In the genomic region with DNA sequence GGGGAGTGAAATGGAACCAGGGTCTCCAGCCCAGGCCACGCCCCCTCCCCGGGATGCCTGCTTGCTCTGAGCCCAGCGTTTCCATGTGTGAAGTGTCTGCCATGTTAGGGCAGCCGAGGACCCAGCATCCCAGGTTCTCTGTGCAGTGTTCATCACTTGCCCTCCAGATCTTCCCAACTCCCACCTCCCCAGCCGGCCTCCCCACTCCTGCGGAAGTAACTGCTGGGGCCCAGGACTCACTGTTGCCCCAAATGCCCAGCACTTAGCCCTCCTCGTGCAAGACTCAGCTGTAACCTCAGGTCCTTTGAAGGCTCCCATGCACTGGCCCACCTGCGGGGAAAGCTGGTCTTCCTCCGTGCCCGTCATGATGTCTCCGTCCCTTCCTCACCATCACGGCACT, we compare ENCODE assay signal across 15 cellular contexts. TPM values are rescaled to one million over a fixed set of nuclear protein-coding genes. Genes with fewer than 3 reads are reported as not detected.
DNase-seq lines count a peak whose midpoint lies in the region; ATAC-seq and TF ChIP-seq lines count a peak whose summit lies in the region.
"Had no signal": no experiment of that assay in that cellular context is flagged by ENCODE, and none has a peak within 500 bp of the region (broad histone marks: within the 10 kb centered on the region; RNA-seq: fewer than 3 reads in every experiment).

No MANE protein-coding gene starts in this region.

- H3K4me1 ChIP-seq in testis: no peaks in the 10 kb centered on the region
- H3K4me1 ChIP-seq: HAP-1 had no signal

- no peaks in the 10 kb centered on the region for H3K27me3 ChIP-seq in testis

- H3K27ac Mint-ChIP-seq in activated CD8-positive, alpha-beta memory T cell treated with anti-CD3 and anti-CD28 coated beads, Interleukin-2, amount 10 ng/mL, durations not matched to agents 7 days and 5 days: no peak overlapping the region
- H3K27ac Mint-ChIP-seq: CD8-positive, alpha-beta T cell had no signal

- ATAC-seq in activated CD8-positive, alpha-beta memory T cell treated with anti-CD3 and anti-CD28 coated beads, Interleukin-2, amount 10 ng/mL, durations not matched to agents 7 days and 5 days: no peak
- ATAC-seq: CD8-positive, alpha-beta T cell had no signal

- 92% methylated on average over 12 of the region's 12 CpGs for WGBS in testis, 2 donors

- H3K27ac ChIP-seq in testis: no peak overlapping the region
- H3K27ac ChIP-seq: 22Rv1 had no signal

- CTCF ChIA-PET in activated CD8-positive, alpha-beta memory T cell treated with anti-CD3 and anti-CD28 coated beads, Interleukin-2, amount 10 ng/mL, durations not matched to agents 7 days and 5 days (lab: Charles Lee): no interaction called here

- no peak overlapping the region for H3K4me3 Mint-ChIP-seq in activated CD8-positive, alpha-beta memory T cell treated with anti-CD3 and anti-CD28 coated beads, Interleukin-2, amount 10 ng/mL, durations not matched to agents 7 days and 5 days
- H3K4me3 Mint-ChIP-seq: CD14-positive monocyte; CD8-positive, alpha-beta T cell had no signal

- no peaks in the 10 kb centered on the region for H3K36me3 ChIP-seq in testis (ENCODE audit: low read depth, missing control alignments)
- H3K36me3 ChIP-seq: HAP-1 had no signal

- H3K9me3 Mint-ChIP-seq in activated CD8-positive, alpha-beta memory T cell treated with anti-CD3 and anti-CD28 coated beads, Interleukin-2, amount 10 ng/mL, durations not matched to agents 7 days and 5 days (ENCODE audit: low read depth): no peaks in the 10 kb centered on the region
- H3K9me3 Mint-ChIP-seq: CD8-positive, alpha-beta T cell had no signal

- H3K9me3 ChIP-seq in iPS-18c (ENCODE audit: control insufficient read depth, insufficient read depth, low read length) (peaks cover 6% of the 10 kb centered on the region), testis (no peaks in the 10 kb centered on the region)
- H3K9me3 ChIP-seq: HAP-1 had no signal

- intact Hi-C loops in testis (cut with DNase I; ENCODE audit: low total_unique reads): loop anchor here (5.0 kb wide), 1 partner anchor 162 kb away; no protein-coding TSS in a partner anchor

- no peak for TF ChIP-seq CTCF in testis (IDR thresholded peaks at IDR 0.05)

- H3K36me3 Mint-ChIP-seq in activated CD8-positive, alpha-beta memory T cell treated with anti-CD3 and anti-CD28 coated beads, Interleukin-2, amount 10 ng/mL, durations not matched to agents 7 days and 5 days: no peaks in the 10 kb centered on the region
- H3K36me3 Mint-ChIP-seq: CD14-positive monocyte; CD8-positive, alpha-beta T cell had no signal

- H3K4me1 Mint-ChIP-seq in activated CD8-positive, alpha-beta memory T cell treated with anti-CD3 and anti-CD28 coated beads, Interleukin-2, amount 10 ng/mL, durations not matched to agents 7 days and 5 days: no peaks in the 10 kb centered on the region
- H3K4me1 Mint-ChIP-seq: CD14-positive monocyte had no signal

- no peaks in the 10 kb centered on the region for H3K27me3 Mint-ChIP-seq in activated CD8-positive, alpha-beta memory T cell treated with anti-CD3 and anti-CD28 coated beads, Interleukin-2, amount 10 ng/mL, durations not matched to agents 7 days and 5 days

- peak; percentile 36 for DNase-seq in activated CD8-positive, alpha-beta memory T cell treated with anti-CD3 and anti-CD28 coated beads, Interleukin-2, amount 50 U/mL, for 48 hours
- DNase-seq in activated CD8-positive, alpha-beta memory T cell treated with anti-CD3 and anti-CD28 coated beads, Interleukin-2, amount 10 ng/mL, durations not matched to agents 7 days and 5 days: no peak
- DNase-seq in mesenteric fat pad (ENCODE audit: low spot score) (peak; percentile 49), testis (peak; percentile 10), T-helper 2 cell (no peak), dedifferentiated amniotic fluid mesenchymal stem cell (ENCODE audit: extremely low spot score) (no peak), NCI-H1417 (lab: John Stamatoyannopoulos, UW) (no peak)
- DNase-seq: COR-L47, DMS153, GDM1 had no signal

- H3K4me3 ChIP-seq in iPS-18c (ENCODE audit: insufficient read depth, low read depth, low read length): peak overlapping the region; percentile 34; the same call in 1 of the 2 replicates
- no peak overlapping the region for H3K4me3 ChIP-seq in testis
- H3K4me3 ChIP-seq: HAP-1 had no signal

- TF ChIP-seq POLR2A in testis (IDR thresholded peaks at IDR 0.05): no peak

RNA-seq across cellular contexts. Expression of gene PXDN, which starts 9.7 kb away (rescaled TPM):
- 1 to 10 TPM; 2.0 to 3.1 TPM for total RNA-seq in activated CD8-positive, alpha-beta memory T cell treated with anti-CD3 and anti-CD28 coated beads, Interleukin-2, amount 10 ng/mL, durations not matched to agents 7 days and 5 days
- total RNA-seq in mesenteric fat pad: 228 TPM
- total RNA-seq in testis: 10 to 100 TPM; 33.8 to 41.8 TPM
- 26.7 TPM for polyA plus RNA-seq in testis (ENCODE audit: insufficient read depth, low read depth, low replicate concordance)
- polyA plus RNA-seq: CD14-positive monocyte had no signal

Comparison
In these comparisons a context has a peak if more than half of its experiments do, and no peak if none do; other contexts are left out.
1. DNase-seq: peak in activated CD8-positive, alpha-beta memory T cell treated with anti-CD3 and anti-CD28 coated beads, Interleukin-2, amount 50 U/mL, for 48 hours (single experiment), mesenteric fat pad (single experiment) and testis (single experiment); none in activated CD8-positive, alpha-beta memory T cell treated with anti-CD3 and anti-CD28 coated beads, Interleukin-2, amount 10 ng/mL, durations not matched to agents 7 days and 5 days (single experiment), T-helper 2 cell (0 of 5), dedifferentiated amniotic fluid mesenchymal stem cell (single experiment) and NCI-H1417 (0 of 3).
2. RNA of gene PXDN, which starts 9.7 kb away (total RNA-seq): 228 TPM in mesenteric fat pad (single experiment) and 33.8 to 41.8 TPM in testis; 2.0 to 3.1 TPM in activated CD8-positive, alpha-beta memory T cell treated with anti-CD3 and anti-CD28 coated beads, Interleukin-2, amount 10 ng/mL, durations not matched to agents 7 days and 5 days; every median in the first group is over 4 times any median in the second.